ENCODE assay signal across 18 cellular contexts in the genomic region with DNA sequence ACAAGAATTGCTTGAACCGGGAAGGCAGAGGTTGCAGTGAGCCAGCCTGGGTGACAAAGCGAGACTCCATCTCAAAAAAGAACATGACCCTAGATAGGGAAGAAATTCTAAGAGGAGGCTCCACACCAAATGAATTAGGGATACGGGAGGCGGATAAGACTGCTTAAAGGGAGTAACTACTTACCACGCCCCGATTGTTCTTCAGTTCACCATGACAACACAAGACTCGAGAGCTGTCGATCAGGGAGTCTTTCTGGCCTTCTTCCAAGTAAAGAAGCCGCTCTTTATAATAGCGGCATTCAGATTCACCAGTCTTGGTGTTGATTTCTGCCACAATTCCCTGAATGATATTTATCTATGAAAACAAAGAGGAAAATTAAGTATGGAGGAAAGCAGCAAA. TPM values are rescaled to one million over a fixed set of nuclear protein-coding genes. Genes with fewer than 3 reads are reported as not detected.
DNase-seq lines count a peak whose midpoint lies in the region; ATAC-seq and TF ChIP-seq lines count a peak whose summit lies in the region.
"Had no signal": no experiment of that assay in that cellular context is flagged by ENCODE, and none has a peak within 500 bp of the region (broad histone marks: within the 10 kb centered on the region; RNA-seq: fewer than 3 reads in every experiment).

No MANE protein-coding gene starts in this region.

- no peak overlapping the region for H3K4me3 Mint-ChIP-seq in natural killer cell
- no peak overlapping the region for H3K4me3 Mint-ChIP-seq in activated CD4-positive, alpha-beta T cell treated with anti-CD3 and anti-CD28 coated beads, Interleukin-2, amount 10 ng/mL, durations not matched to agents 7 days and 5 days
- H3K4me3 Mint-ChIP-seq: B cell had no signal

- no peaks in the 10 kb centered on the region for H3K9me3 Mint-ChIP-seq in natural killer cell
- H3K9me3 Mint-ChIP-seq in activated CD4-positive, alpha-beta T cell treated with anti-CD3 and anti-CD28 coated beads, Interleukin-2, amount 10 ng/mL, durations not matched to agents 7 days and 5 days = no peaks in the 10 kb centered on the region
- H3K9me3 Mint-ChIP-seq: CD4-positive, CD25-positive, alpha-beta regulatory T cell had no signal

- POLR2A ChIA-PET in activated CD4-positive, alpha-beta T cell treated with anti-CD3 and anti-CD28 coated beads, Interleukin-2, amount 10 ng/mL, durations not matched to agents 7 days and 5 days (lab: Charles Lee) = no interaction called here

- peaks cover 36 to 46% of the 10 kb centered on the region in 2 donors for H3K4me1 Mint-ChIP-seq in natural killer cell
- peaks cover 44% of the 10 kb centered on the region for H3K4me1 Mint-ChIP-seq in activated CD4-positive, alpha-beta T cell treated with anti-CD3 and anti-CD28 coated beads, Interleukin-2, amount 10 ng/mL, durations not matched to agents 7 days and 5 days
- H3K4me1 Mint-ChIP-seq: B cell had no signal

- peak; percentile 22 for DNase-seq in Ammon's horn (ENCODE audit: low spot score)
- DNase-seq in COR-L47 (lab: John Stamatoyannopoulos, UW) = peak; percentile 9
- peak; percentile 66 for DNase-seq in NCI-H748 treated with DMSO at 0.1 percent for 48 hours (lab: John Stamatoyannopoulos, UW)
- no peak for DNase-seq in natural killer cell
- no peak for DNase-seq in activated CD4-positive, alpha-beta T cell treated with anti-CD3 and anti-CD28 coated beads, Interleukin-2, amount 10 ng/mL, durations not matched to agents 7 days and 5 days
- DNase-seq in Kasumi-1 (lab: John Stamatoyannopoulos, UW) = no peak
- DNase-seq in NCI-H1092 treated with DMSO at 0.1 percent for 48 hours (lab: John Stamatoyannopoulos, UW) = no peak
- DNase-seq: ACHN; CD4-positive, CD25-positive, alpha-beta regulatory T cell; DMS79 treated with DMSO at 0.1 percent for 48 hours; GM23248; KG1; NCI-H1694; NCI-H446 treated with DMSO at 0.1 percent for 48 hours; NCI-H774; PC-3; SJCRH30 had no signal

- TF ChIP-seq CTCF in natural killer cell (IDR thresholded peaks at IDR 0.05) = no peak

- peak overlapping the region; percentile 89 to 94 for H3K27ac Mint-ChIP-seq in natural killer cell
- H3K27ac Mint-ChIP-seq in activated CD4-positive, alpha-beta T cell treated with anti-CD3 and anti-CD28 coated beads, Interleukin-2, amount 10 ng/mL, durations not matched to agents 7 days and 5 days = no peak overlapping the region
- H3K27ac Mint-ChIP-seq: B cell; CD4-positive, CD25-positive, alpha-beta regulatory T cell had no signal

- peaks cover 24% of the 10 kb centered on the region for H3K36me3 Mint-ChIP-seq in natural killer cell
- peaks cover 71% of the 10 kb centered on the region for H3K36me3 Mint-ChIP-seq in activated CD4-positive, alpha-beta T cell treated with anti-CD3 and anti-CD28 coated beads, Interleukin-2, amount 10 ng/mL, durations not matched to agents 7 days and 5 days (ENCODE audit: low read depth)

- ATAC-seq in natural killer cell = no peak
- ATAC-seq: PC-3 had no signal

- no peaks in the 10 kb centered on the region for H3K27me3 Mint-ChIP-seq in natural killer cell (ENCODE audit: low read depth in 2 of 2)
- no peaks in the 10 kb centered on the region for H3K27me3 Mint-ChIP-seq in activated CD4-positive, alpha-beta T cell treated with anti-CD3 and anti-CD28 coated beads, Interleukin-2, amount 10 ng/mL, durations not matched to agents 7 days and 5 days
- H3K27me3 Mint-ChIP-seq: B cell; CD4-positive, CD25-positive, alpha-beta regulatory T cell had no signal

- CTCF ChIA-PET in activated CD4-positive, alpha-beta T cell treated with anti-CD3 and anti-CD28 coated beads, Interleukin-2, amount 10 ng/mL, durations not matched to agents 7 days and 5 days (lab: Charles Lee) = interaction anchor here (0.8 to 1.4 kb wide), 3 partner anchors 11 to 46 kb away, joined by 3 to 4 read pairs (median 3); no protein-coding TSS in a partner anchor

- intact Hi-C loops in natural killer cell (cut with micrococcal nuclease) = no loop called here

RNA-seq across cellular contexts. Expression of gene TASOR, which starts 53.9 kb away (rescaled TPM):
- total RNA-seq in natural killer cell = 10 to 100 TPM; 73.5 to 96.4 (median 81.8) TPM
- 10 to 100 TPM; 60.4 TPM for total RNA-seq in activated CD4-positive, alpha-beta T cell treated with anti-CD3 and anti-CD28 coated beads, Interleukin-2, amount 10 ng/mL, durations not matched to agents 7 days and 5 days

Comparison
In these comparisons a context has a peak if more than half of its experiments do, and no peak if none do; other contexts are left out.
1. DNase-seq: peak in Ammon's horn (single experiment), COR-L47 (single experiment) and NCI-H748 treated with DMSO at 0.1 percent for 48 hours (single experiment); none in natural killer cell (single experiment), activated CD4-positive, alpha-beta T cell treated with anti-CD3 and anti-CD28 coated beads, Interleukin-2, amount 10 ng/mL, durations not matched to agents 7 days and 5 days (single experiment), Kasumi-1 (0 of 2) and NCI-H1092 treated with DMSO at 0.1 percent for 48 hours (single experiment).